ENCODE assay signal across 21 cellular contexts in the genomic region with DNA sequence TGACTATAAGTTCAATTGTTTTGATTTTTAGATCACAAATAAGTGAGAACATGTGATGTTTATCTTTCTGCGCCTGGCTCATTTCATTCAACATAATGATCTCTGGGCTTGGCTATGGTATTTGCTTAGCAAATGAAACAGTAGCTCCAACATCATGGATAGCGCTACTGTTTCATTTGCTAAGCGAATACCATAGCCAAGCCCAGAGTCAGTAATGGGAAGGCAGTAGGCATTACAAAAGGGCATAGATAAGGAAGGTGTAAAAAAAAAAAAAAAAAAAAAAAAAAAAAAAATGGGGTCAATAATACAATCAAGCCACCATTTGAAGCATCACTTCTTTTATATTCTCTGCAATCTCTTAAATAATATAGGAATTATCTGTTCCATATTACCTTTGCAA.
DNase-seq lines count a peak whose midpoint lies in the region; ATAC-seq lines count a peak whose summit lies in the region.
"Had no signal": no experiment of that assay in that cellular context is flagged by ENCODE, and none has a peak within 500 bp of the region (broad histone marks: within the 10 kb centered on the region; RNA-seq: fewer than 3 reads in every experiment).

No MANE protein-coding gene starts in this region.

- intact Hi-C loops in left cardiac atrium (cut with DNase I): no loop called here

- ATAC-seq in GM19324 (IDR thresholded peaks at IDR 0.05; ENCODE audit: low FRiP score, unreplicated experiment): no peak
- no peak for ATAC-seq in left cardiac atrium
- ATAC-seq: A549, K562, Panc1, T-cell had no signal

- peak; percentile 11 for DNase-seq in DMS153 (lab: John Stamatoyannopoulos, UW)
- peak; percentile 58 for DNase-seq in DMS53 (lab: John Stamatoyannopoulos, UW)
- DNase-seq in NCI-H2029 treated with DMSO at 0.1 percent for 48 hours (lab: John Stamatoyannopoulos, UW): peak; percentile 15
- peak; percentile 8 for DNase-seq in NCI-H748 treated with DMSO at 0.1 percent for 48 hours (lab: John Stamatoyannopoulos, UW)
- DNase-seq in UCSD-AML1 (lab: John Stamatoyannopoulos, UW; ENCODE audit: unreplicated experiment): no peak
- DNase-seq in germinal center (ENCODE audit: low spot score): no peak
- DNase-seq in left cardiac atrium: no peak
- DNase-seq: AML-193; CD4-positive, alpha-beta T cell; DND-41; H9; MV-4-11; NCI-H1694 treated with DMSO at 0.1 percent for 48 hours; NCI-H2107; NCI-H446 treated with DMSO at 0.1 percent for 48 hours; SHP77; T-cell had no signal

Comparison
In these comparisons a context has a peak if more than half of its experiments do, and no peak if none do; other contexts are left out.
1. DNase-seq: peak in DMS153 (single experiment), DMS53 (single experiment), NCI-H2029 treated with DMSO at 0.1 percent for 48 hours (single experiment) and NCI-H748 treated with DMSO at 0.1 percent for 48 hours (single experiment); none in UCSD-AML1 (single experiment), germinal center (single experiment) and left cardiac atrium (single experiment).